Comparison of ENCODE assay signal across 2 cellular contexts in genomic region chr1:93556291-93556690, GRCh38.
TF ChIP-seq lines count a peak whose summit lies in the region.

No MANE protein-coding gene starts in this region.

TF ChIP-seq in endothelial cell of umbilical vein, 7 proteins besides CTCF, POLR2A, EP300 and RAD21:
- no peak for TF ChIP-seq MYC (IDR thresholded peaks at IDR 0.05; ENCODE audit: low read depth, low read length)
- TF ChIP-seq JUN (IDR thresholded peaks at IDR 0.05; ENCODE audit: borderline replicate concordance, insufficient read depth, insufficient read length, low read depth) = no peak
- TF ChIP-seq POLR2AphosphoS5 (IDR thresholded peaks at IDR 0.05; ENCODE audit: insufficient read depth, low read depth, low read length) = peak; percentile 30

TF ChIP-seq in HepG2, 621 proteins besides CTCF, POLR2A, EP300 and RAD21 (continued from another document):
- no peak for TF ChIP-seq ZNF530 (CRISPR knock-in tag; IDR thresholded peaks at IDR 0.05; ENCODE audit: low read depth)
- TF ChIP-seq ZNF543 (CRISPR knock-in tag; IDR thresholded peaks at IDR 0.05) = no peak
- no peak for TF ChIP-seq BATF2 (CRISPR knock-in tag; IDR thresholded peaks at IDR 0.05)
- TF ChIP-seq FIP1L1 (IDR thresholded peaks at IDR 0.05; ENCODE audit: borderline replicate concordance, insufficient read depth, low read depth, low read length) = no peak
- no peak for TF ChIP-seq MED1 (CRISPR knock-in tag; IDR thresholded peaks at IDR 0.05)
- TF ChIP-seq ZNF547 (CRISPR knock-in tag; IDR thresholded peaks at IDR 0.05) = no peak
- no peak for TF ChIP-seq KLF9 (CRISPR knock-in tag; IDR thresholded peaks at IDR 0.05; ENCODE audit: low read depth)
- no peak for TF ChIP-seq ZBTB20 (CRISPR knock-in tag; IDR thresholded peaks at IDR 0.05; ENCODE audit: borderline replicate concordance, low read depth)
- no peak for TF ChIP-seq TRAFD1 (CRISPR knock-in tag; IDR thresholded peaks at IDR 0.05; ENCODE audit: borderline replicate concordance)
TF ChIP-seq in HepG2: peak in this region for 0.
